ENCODE assay signal across 15 cellular contexts in genomic region chr12:39824505-39825198, GRCh38.
DNase-seq lines count a peak whose midpoint lies in the region; ATAC-seq and TF ChIP-seq lines count a peak whose summit lies in the region.
"Had no signal": no experiment of that assay in that cellular context is flagged by ENCODE, and none has a peak within 500 bp of the region (broad histone marks: within the 10 kb centered on the region; RNA-seq: fewer than 3 reads in every experiment).

No MANE protein-coding gene starts in this region.

- TF ChIP-seq POLR2A in lower leg skin (IDR thresholded peaks at IDR 0.05): no peak

- WGBS in lower leg skin, 2 donors: 64 to 71% methylated on average over 3 of the region's 3 CpGs

- no peak overlapping the region for H3K4me3 ChIP-seq in choroid plexus epithelial cell (ENCODE audit: low read depth, low read length)
- no peak overlapping the region for H3K4me3 ChIP-seq in left lung
- no peak overlapping the region for H3K4me3 ChIP-seq in lower leg skin (ENCODE audit: low read depth, poor library complexity, severe bottlenecking)
- H3K4me3 ChIP-seq: BLaER1 treated with 17β-estradiol and CSF1 and Interleukin-3, amounts not matched to agents 10 nM and 100 nM had no signal

- TF ChIP-seq CTCF in choroid plexus epithelial cell (conservative IDR thresholded peaks at IDR 0.05; ENCODE audit: low read depth, low read length) (no peak), left lung (IDR thresholded peaks at IDR 0.05) (no peak), lower leg skin (IDR thresholded peaks at IDR 0.05) (no peak)

- H3K27me3 ChIP-seq in left lung: no peaks in the 10 kb centered on the region
- H3K27me3 ChIP-seq: BLaER1 treated with 17β-estradiol and CSF1 and Interleukin-3, amounts not matched to agents 10 nM and 100 nM had no signal

- H3K4me1 ChIP-seq in left lung: peaks cover 0 to 4% of the 10 kb centered on the region in 2 donors
- H3K4me1 ChIP-seq: BLaER1 treated with 17β-estradiol and CSF1 and Interleukin-3, amounts not matched to agents 10 nM and 100 nM had no signal

- peak; percentile 39 for ATAC-seq in HG03442 (IDR thresholded peaks at IDR 0.05; ENCODE audit: unreplicated experiment)
- ATAC-seq in left lung: peak; percentile 85
- ATAC-seq: activated T-helper 17 cell treated with anti-CD3 and anti-CD28 coated beads, Interleukin-2, amount 50 U/mL, for 72 hours had no signal

- DNase-seq in AG20443 (ENCODE audit: low spot score) (peak; percentile 14), choroid plexus epithelial cell (ENCODE audit: low read depth) (peak; percentile 45), left lung (peak in 1 of 2 donors; percentile 33), amniotic stem cell (lab: John Stamatoyannopoulos, UW) (no peak), hippocampal formation (lab: John Stamatoyannopoulos, UW) (no peak), lower leg skin (ENCODE audit: low spot score in 2 of 2) (no peak)
- DNase-seq in activated effector memory CD4-positive, alpha-beta T cell treated with anti-CD3 and anti-CD28 coated beads, Interleukin-2, amount 50 U/mL, for 16 hours: no peak
- DNase-seq: HFFc6; NCI-H146; NCI-H748 treated with DMSO at 0.1 percent for 48 hours; stimulated activated CD4-positive, alpha-beta T cell treated with anti-CD3 and anti-CD28 coated beads, Interleukin-4, amount 100 ng/mL, for 24 hours; stimulated activated naive CD4-positive, alpha-beta T cell treated with Interleukin-2 at 50 U/mL for 16 hours had no signal

- intact Hi-C loops in left lung (cut with DNase I): no loop called here
- intact Hi-C loops in lower leg skin (cut with DNase I; ENCODE audit: low total_unique reads): no loop called here

- H3K9me3 ChIP-seq in left lung: no peaks in the 10 kb centered on the region
- H3K9me3 ChIP-seq: BLaER1 treated with 17β-estradiol and CSF1 and Interleukin-3, amounts not matched to agents 10 nM and 100 nM had no signal

- H3K27ac ChIP-seq in left lung: no peak overlapping the region
- H3K27ac ChIP-seq: BLaER1 treated with 17β-estradiol and CSF1 and Interleukin-3, amounts not matched to agents 10 nM and 100 nM had no signal

- no peaks in the 10 kb centered on the region for H3K36me3 ChIP-seq in left lung
- H3K36me3 ChIP-seq: BLaER1 treated with 17β-estradiol and CSF1 and Interleukin-3, amounts not matched to agents 10 nM and 100 nM had no signal

Comparison
In these comparisons a context has a peak if more than half of its experiments do, and no peak if none do; other contexts are left out.
1. DNase-seq: peak in AG20443 (single experiment) and choroid plexus epithelial cell (single experiment); none in activated effector memory CD4-positive, alpha-beta T cell treated with anti-CD3 and anti-CD28 coated beads, Interleukin-2, amount 50 U/mL, for 16 hours (single experiment), amniotic stem cell (single experiment), hippocampal formation (0 of 2) and lower leg skin (0 of 2).